ENCODE assay signal across 8 cellular contexts in genomic region chr17:40323317-40323716, GRCh38. TPM values are rescaled to one million over a fixed set of nuclear protein-coding genes. Genes with fewer than 3 reads are reported as not detected.
DNase-seq lines count a peak whose midpoint lies in the region; ATAC-seq and TF ChIP-seq lines count a peak whose summit lies in the region.

No MANE protein-coding gene starts in this region.

- H3K4me1 ChIP-seq in left ventricle myocardium inferior (peaks cover 100% of the 10 kb centered on the region), muscle layer of colon (ENCODE audit: insufficient read depth, low read length) (peaks cover 92% of the 10 kb centered on the region), uterus (peaks cover 14 to 69% of the 10 kb centered on the region in 2 donors)

- H3K27me3 ChIP-seq in left ventricle myocardium inferior (ENCODE audit: low read depth) (no peaks in the 10 kb centered on the region), muscle layer of colon (ENCODE audit: control insufficient read depth in 1 of 2, insufficient read depth in 2 of 2, low read length in 2 of 2) (no peaks in the 10 kb centered on the region), uterus (no peaks in the 10 kb centered on the region)

- no peaks in the 10 kb centered on the region for H3K36me3 ChIP-seq in left ventricle myocardium inferior
- no peaks in the 10 kb centered on the region for H3K36me3 ChIP-seq in muscle layer of colon (ENCODE audit: insufficient read depth, low read length)
- no peaks in the 10 kb centered on the region for H3K36me3 ChIP-seq in uterus

- H3K27ac ChIP-seq in left ventricle myocardium inferior (replicated peaks): peak overlapping the region; percentile 90
- H3K27ac ChIP-seq in angular gyrus (ENCODE audit: low read depth, low read length): peak overlapping the region; percentile 59
- peak overlapping the region; percentile 96 for H3K27ac ChIP-seq in muscle layer of colon (ENCODE audit: low read depth, low read length)
- H3K27ac ChIP-seq in uterus: peak overlapping the region; percentile 83 to 95

- peak overlapping the region; percentile 67 for H3K9ac ChIP-seq in muscle layer of colon (ENCODE audit: low read length)

- no peak for TF ChIP-seq POLR2A in uterus (IDR thresholded peaks at IDR 0.05)

- H3K4me3 ChIP-seq in left ventricle myocardium inferior: peak overlapping the region; percentile 78
- peak overlapping the region in 1 of 2 donors; percentile 83 for H3K4me3 ChIP-seq in muscle layer of colon (ENCODE audit: low read depth in 1 of 2, low read length in 2 of 2)
- no peak overlapping the region for H3K4me3 ChIP-seq in uterus

- intact Hi-C loops in left ventricle myocardium inferior (cut with micrococcal nuclease) (no loop called here), left ventricle myocardium superior (cut with micrococcal nuclease) (no loop called here), uterus (cut with DNase I; ENCODE audit: low total_unique reads) (no loop called here)

- TF ChIP-seq CTCF in left ventricle myocardium inferior (IDR thresholded peaks at IDR 0.05; ENCODE audit: borderline replicate concordance) (no peak), uterus (IDR thresholded peaks at IDR 0.05) (no peak)

- H3K9me3 ChIP-seq in left ventricle myocardium inferior (replicated peaks) (no peaks in the 10 kb centered on the region), muscle layer of colon (ENCODE audit: low read length) (no peaks in the 10 kb centered on the region), uterus (no peaks in the 10 kb centered on the region)

- no peak for DNase-seq in left ventricle myocardium inferior
- DNase-seq in left ventricle myocardium superior: no peak
- no peak for DNase-seq in uterus
- DNase-seq in stimulated activated CD8-positive, alpha-beta memory T cell treated with anti-CD3 and anti-CD28 coated beads, Interleukin-4, amount 100 ng/mL, for 48 hours: no peak
- no peak for DNase-seq in stimulated activated naive CD4-positive, alpha-beta T cell treated with Interleukin-2 at 50 U/mL for 16 hours (lab: John Stamatoyannopoulos, UW)

- ATAC-seq in left ventricle myocardium superior (no peak), HG03025 (IDR thresholded peaks at IDR 0.05; ENCODE audit: low FRiP score, unreplicated experiment) (no peak)

RNA-seq across cellular contexts. Expression of gene RARA, which starts 14.3 kb away (rescaled TPM):
- 17.1 TPM for total RNA-seq in left ventricle myocardium inferior
- total RNA-seq in left ventricle myocardium superior: 18.6 TPM
- total RNA-seq in uterus: 10 to 100 TPM; 18.9 to 80.5 (median 46.3) TPM

RNA-seq across cellular contexts. Expression of gene CDC6, which starts 35.6 kb away (rescaled TPM):
- total RNA-seq in left ventricle myocardium inferior (0.55 TPM), left ventricle myocardium superior (0.99 TPM), uterus (10 to 100 TPM in 1 of 4 donors, under 1 TPM in 1, not detected in 2; 0.88 to 11.3 TPM)

RNA-seq across cellular contexts. Expression of gene GJD3, which starts 41.2 kb away (rescaled TPM):
- total RNA-seq in left ventricle myocardium inferior: 0.88 TPM
- 1.2 TPM for total RNA-seq in left ventricle myocardium superior
- 1 to 10 TPM in 1 of 4 donors, under 1 TPM in 1, not detected in 2; 0.83 to 3.8 TPM for total RNA-seq in uterus
